ENCODE assay signal across 1 cellular context in the genomic region with DNA sequence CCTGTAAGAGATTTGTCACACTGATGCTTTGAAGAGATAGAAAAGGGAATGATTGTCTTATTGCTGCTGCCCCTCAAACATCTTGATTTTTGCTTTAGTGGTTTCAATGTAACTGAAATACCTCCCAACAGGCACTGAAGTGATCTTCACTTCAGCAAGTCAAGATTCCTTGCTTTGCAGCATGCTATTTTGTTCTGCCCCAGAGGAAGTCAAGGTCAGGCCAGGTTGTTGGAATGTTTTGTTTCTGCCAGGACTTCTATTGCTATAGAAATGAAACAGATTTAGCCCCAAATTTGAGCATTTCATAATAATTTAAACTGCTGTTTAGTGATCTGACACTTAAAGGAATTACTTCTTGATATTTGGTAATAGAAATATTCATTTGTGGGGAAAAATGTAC.
TF ChIP-seq lines count a peak whose summit lies in the region.

No MANE protein-coding gene starts in this region.

TF ChIP-seq in H1, 55 proteins besides CTCF, POLR2A, EP300 and RAD21 (continued from another document):
- TF ChIP-seq, protein P1, sequence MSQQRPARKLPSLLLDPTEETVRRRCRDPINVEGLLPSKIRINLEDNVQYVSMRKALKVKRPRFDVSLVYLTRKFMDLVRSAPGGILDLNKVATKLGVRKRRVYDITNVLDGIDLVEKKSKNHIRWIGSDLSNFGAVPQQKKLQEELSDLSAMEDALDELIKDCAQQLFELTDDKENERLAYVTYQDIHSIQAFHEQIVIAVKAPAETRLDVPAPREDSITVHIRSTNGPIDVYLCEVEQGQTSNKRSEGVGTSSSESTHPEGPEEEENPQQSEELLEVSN (IDR thresholded peaks at IDR 0.05) = no peak
- no peak for TF ChIP-seq CHD1 (IDR thresholded peaks at IDR 0.05; ENCODE audit: low read depth, low read length)
- no peak for TF ChIP-seq SAP30 (IDR thresholded peaks at IDR 0.05; ENCODE audit: insufficient read depth, insufficient replicate concordance, low read length)
- no peak for TF ChIP-seq TAF7 (optimal IDR thresholded peaks at IDR 0.05; ENCODE audit: borderline replicate concordance, low read depth, low read length)
- TF ChIP-seq JUN (IDR thresholded peaks at IDR 0.05; ENCODE audit: low read depth, low read length) = no peak
